1 cellular context compared by ENCODE assay signal in the genomic region with DNA sequence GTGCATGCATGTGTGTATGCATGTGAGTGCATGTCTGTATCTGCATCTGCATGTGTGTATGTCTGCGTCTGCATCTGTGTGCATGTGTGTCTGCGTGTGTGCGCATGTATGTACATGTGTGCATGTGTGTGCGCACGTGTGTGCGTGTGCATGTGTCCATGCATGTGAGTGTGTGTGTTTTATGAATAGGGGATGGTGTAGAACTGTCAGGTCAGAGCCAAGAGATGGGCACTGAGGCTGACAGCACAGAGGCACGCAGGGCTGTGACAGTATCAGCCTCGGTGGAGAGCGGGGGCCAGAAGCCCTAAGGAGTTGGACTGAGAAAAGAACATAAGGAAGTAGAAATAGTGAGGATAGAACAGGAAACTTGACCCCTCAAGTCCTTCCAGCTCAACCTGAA.
TF ChIP-seq lines count a peak whose summit lies in the region.

No MANE protein-coding gene starts in this region.

TF ChIP-seq in H1, 55 proteins besides CTCF, POLR2A, EP300 and RAD21 (continued from another document):
- TF ChIP-seq RXRA (IDR thresholded peaks at IDR 0.05; ENCODE audit: insufficient read depth, low read depth, low read length) (no peak), KDM4A (IDR thresholded peaks at IDR 0.05; ENCODE audit: low read depth, low read length, severe bottlenecking) (no peak), CHD2 (IDR thresholded peaks at IDR 0.05; ENCODE audit: low read length) (no peak)
